In genomic region chr17:72110231-72110952, GRCh38 we compare ENCODE assay signal across 17 cellular contexts. TPM values are rescaled to one million over a fixed set of nuclear protein-coding genes. Genes with fewer than 3 reads are reported as not detected.
A peak's percentile ranks its signal among the peaks of the same experiment; 100 is the strongest.
DNase-seq lines count a peak whose midpoint lies in the region; ATAC-seq and TF ChIP-seq lines count a peak whose summit lies in the region.
"Had no signal": no experiment of that assay in that cellular context is flagged by ENCODE, and none has a peak within 500 bp of the region (broad histone marks: within the 10 kb centered on the region; RNA-seq: fewer than 3 reads in every experiment).

No MANE protein-coding gene starts in this region.

- H3K27me3 Mint-ChIP-seq in T-cell (peaks cover 30 to 44% of the 10 kb centered on the region in 2 donors), chondrocyte (ENCODE audit: low read depth) (peaks cover 11% of the 10 kb centered on the region)

- H3K4me3 Mint-ChIP-seq in T-cell: no peak overlapping the region
- H3K4me3 Mint-ChIP-seq in chondrocyte (ENCODE audit: unreplicated experiment): no peak overlapping the region
- H3K4me3 Mint-ChIP-seq: activated CD8-positive, alpha-beta T cell treated with anti-CD3 and anti-CD28 coated beads for 36 hours; activated T-helper 17 cell treated with anti-CD3 and anti-CD28 coated beads, Interleukin-2, amount 50 U/mL, for 72 hours; CD4-positive, CD25-positive, alpha-beta regulatory T cell had no signal

- ATAC-seq in HG02571 (IDR thresholded peaks at IDR 0.05; ENCODE audit: unreplicated experiment): no peak
- ATAC-seq in T-cell (replicated peaks in 1 of 4): no peak
- ATAC-seq: activated CD8-positive, alpha-beta T cell treated with anti-CD3 and anti-CD28 coated beads for 36 hours; activated T-helper 17 cell treated with anti-CD3 and anti-CD28 coated beads, Interleukin-2, amount 50 U/mL, for 72 hours had no signal

- H3K27ac Mint-ChIP-seq in T-cell (no peak overlapping the region), chondrocyte (ENCODE audit: unreplicated experiment) (no peak overlapping the region)
- H3K27ac Mint-ChIP-seq: activated CD8-positive, alpha-beta T cell treated with anti-CD3 and anti-CD28 coated beads for 36 hours; activated T-helper 17 cell treated with anti-CD3 and anti-CD28 coated beads, Interleukin-2, amount 50 U/mL, for 72 hours; CD4-positive, CD25-positive, alpha-beta regulatory T cell had no signal

- H3K9ac ChIP-seq in ES-I3 (ENCODE audit: low read depth, low read length) (peak overlapping the region; percentile 38; the same call in 1 of the 2 replicates), skeletal muscle satellite cell (ENCODE audit: low read depth, low read length) (no peak overlapping the region)

- H3K4me1 ChIP-seq in ES-I3 (ENCODE audit: insufficient read depth, low read length): peaks cover 44% of the 10 kb centered on the region
- no peaks in the 10 kb centered on the region for H3K4me1 ChIP-seq in skeletal muscle satellite cell (ENCODE audit: control insufficient read depth, insufficient read depth, low read length)
- H3K4me1 ChIP-seq: SJSA1 had no signal

- H3K36me3 ChIP-seq in ES-I3 (ENCODE audit: insufficient read depth, low read length) (no peaks in the 10 kb centered on the region), skeletal muscle satellite cell (ENCODE audit: insufficient read depth, low read length) (no peaks in the 10 kb centered on the region)
- H3K36me3 ChIP-seq: MG63, SJSA1 had no signal

- peak; percentile 63 for DNase-seq in SW480 (ENCODE audit: low spot score)
- DNase-seq in fibroblast of pulmonary artery (ENCODE audit: low read depth): no peak
- DNase-seq in OCI-M1 (lab: John Stamatoyannopoulos, UW): no peak
- no peak for DNase-seq in T-cell
- DNase-seq in chondrocyte (ENCODE audit: low spot score): no peak
- DNase-seq: activated CD8-positive, alpha-beta T cell treated with anti-CD3 and anti-CD28 coated beads for 36 hours; aorta; CD4-positive, CD25-positive, alpha-beta regulatory T cell; dorsolateral prefrontal cortex; MG63; NCI-H2107 had no signal

- no peak overlapping the region for H3K4me2 ChIP-seq in skeletal muscle satellite cell (ENCODE audit: low read length)

- no peaks in the 10 kb centered on the region for H3K9me3 ChIP-seq in ES-I3 (ENCODE audit: control insufficient read depth, insufficient read depth, low read length)
- no peaks in the 10 kb centered on the region for H3K9me3 ChIP-seq in skeletal muscle satellite cell (replicated peaks; ENCODE audit: low read length)
- H3K9me3 ChIP-seq: MG63, SJSA1 had no signal

- POLR2A ChIA-PET in T-cell (lab: Charles Lee): no interaction called here

- TF ChIP-seq CTCF in fibroblast of pulmonary artery (IDR thresholded peaks at IDR 0.05; ENCODE audit: low read length, missing control alignments) (no peak), chondrocyte (IDR thresholded peaks at IDR 0.05) (no peak)

- H3K27me3 ChIP-seq in skeletal muscle satellite cell (ENCODE audit: control insufficient read depth, insufficient read depth, low read length): peaks cover 14% of the 10 kb centered on the region
- H3K27me3 ChIP-seq: MG63, SJSA1 had no signal

- no peaks in the 10 kb centered on the region for H3K36me3 Mint-ChIP-seq in T-cell
- H3K36me3 Mint-ChIP-seq in chondrocyte (ENCODE audit: low read depth): no peaks in the 10 kb centered on the region
- H3K36me3 Mint-ChIP-seq: CD4-positive, CD25-positive, alpha-beta regulatory T cell had no signal

- CTCF ChIA-PET in T-cell (lab: Charles Lee): no interaction called here

- H3K9me3 Mint-ChIP-seq in T-cell (peaks cover 0 to 8% (median 0%) of the 10 kb centered on the region in 3 donors), chondrocyte (ENCODE audit: low read depth) (no peaks in the 10 kb centered on the region)
- H3K9me3 Mint-ChIP-seq: activated CD8-positive, alpha-beta T cell treated with anti-CD3 and anti-CD28 coated beads for 36 hours had no signal

- H3K4me3 ChIP-seq in fibroblast of pulmonary artery (replicated peaks; ENCODE audit: low read depth, low read length) (peak overlapping the region; percentile 36), skeletal muscle satellite cell (ENCODE audit: low read length) (peak overlapping the region; percentile 30)
- H3K4me3 ChIP-seq: MG63, SJSA1 had no signal

- peaks cover 0 to 3% (median 0%) of the 10 kb centered on the region in 3 donors for H3K4me1 Mint-ChIP-seq in T-cell
- peaks cover 20% of the 10 kb centered on the region for H3K4me1 Mint-ChIP-seq in chondrocyte (ENCODE audit: low read depth)

RNA-seq across cellular contexts. Expression of gene SOX9, which starts 10.4 kb away (rescaled TPM):
- 0.44 and 0.51 TPM in 2 replicates for total RNA-seq in skeletal muscle satellite cell (2012; rRNA removed)
- total RNA-seq in T-cell (under 1 TPM in 3 of 5 donors, not detected in 2; 0.13 to 0.35 (median 0.23) TPM), chondrocyte (9.5 to 23.8 TPM (median 10.5 TPM) in 3 replicates)
- total RNA-seq: activated CD8-positive, alpha-beta T cell treated with anti-CD3 and anti-CD28 coated beads for 36 hours; activated T-helper 17 cell treated with anti-CD3 and anti-CD28 coated beads, Interleukin-2, amount 50 U/mL, for 72 hours; CD4-positive, CD25-positive, alpha-beta regulatory T cell; mononuclear cell had no signal
